ENCODE assay signal across 10 cellular contexts in the genomic region with DNA sequence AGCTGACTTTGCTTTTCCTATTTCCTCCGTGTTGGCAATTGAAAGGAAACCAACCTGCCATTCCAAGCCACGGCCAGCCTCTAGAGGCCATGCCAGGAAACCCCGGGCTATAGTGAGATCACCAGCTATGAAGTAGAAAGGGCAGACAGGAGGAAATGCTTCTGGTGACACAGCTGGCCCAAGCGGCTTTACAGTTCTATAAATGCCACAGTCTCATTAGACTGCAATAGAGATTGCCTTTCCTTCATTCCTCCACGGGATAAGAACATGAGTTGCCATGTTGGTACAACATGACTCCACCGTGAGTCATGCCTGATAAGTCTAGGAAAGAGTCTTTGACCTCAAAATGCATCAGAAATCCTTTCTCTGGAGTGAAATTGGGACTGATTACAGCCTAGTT.
A peak's percentile ranks its signal among the peaks of the same experiment; 100 is the strongest.
DNase-seq lines count a peak whose midpoint lies in the region; ATAC-seq and TF ChIP-seq lines count a peak whose summit lies in the region.
"Had no signal": no experiment of that assay in that cellular context is flagged by ENCODE, and none has a peak within 500 bp of the region (broad histone marks: within the 10 kb centered on the region; RNA-seq: fewer than 3 reads in every experiment).

No MANE protein-coding gene starts in this region.

- intact Hi-C loops in PC-3 (cut with micrococcal nuclease), result no loop called here
- intact Hi-C loops in activated CD4-positive, alpha-beta memory T cell treated with anti-CD3 and anti-CD28 coated beads for 36 hours (cut with micrococcal nuclease), result no loop called here

- no peak for TF ChIP-seq CTCF in PC-3 (conservative IDR thresholded peaks at IDR 0.05; ENCODE audit: low read depth, low read length)

- no peaks in the 10 kb centered on the region for H4K20me1 ChIP-seq in PC-3 (ENCODE audit: low read length)

- H3K79me1 ChIP-seq in mesenchymal stem cell (replicated peaks; ENCODE audit: low read length, poor library complexity, severe bottlenecking), result no peaks in the 10 kb centered on the region

- no peaks in the 10 kb centered on the region for H3K27me3 Mint-ChIP-seq in activated CD4-positive, alpha-beta memory T cell treated with anti-CD3 and anti-CD28 coated beads for 36 hours

- no peak overlapping the region for H3K23ac ChIP-seq in mesenchymal stem cell (ENCODE audit: low read length in 2 of 2)

- H2BK5ac ChIP-seq in mesenchymal stem cell (ENCODE audit: low read depth, low read length, poor library complexity, severe bottlenecking), result no peak overlapping the region

- H2BK120ac ChIP-seq in mesenchymal stem cell (ENCODE audit: low read depth, low read length), result no peak overlapping the region

- no peaks in the 10 kb centered on the region for H3K9me3 ChIP-seq in PC-3 (ENCODE audit: low read length)
- no peaks in the 10 kb centered on the region for H3K9me3 ChIP-seq in mesenchymal stem cell (ENCODE audit: control insufficient read depth, low read length)

- no peak overlapping the region for H3K4me3 Mint-ChIP-seq in activated CD4-positive, alpha-beta memory T cell treated with anti-CD3 and anti-CD28 coated beads for 36 hours
- H3K4me3 Mint-ChIP-seq: CD14-positive monocyte had no signal

- no peak overlapping the region for H3K27ac ChIP-seq in PC-3 (ENCODE audit: low read length)
- H3K27ac ChIP-seq in epithelial cell of prostate, result peak overlapping the region; percentile 40
- no peak overlapping the region for H3K27ac ChIP-seq in mesenchymal stem cell (ENCODE audit: low read length, poor library complexity, severe bottlenecking)

- no peak overlapping the region for H2AK5ac ChIP-seq in mesenchymal stem cell (ENCODE audit: low read length, severe bottlenecking)

- peaks cover 8% of the 10 kb centered on the region for H3K9me3 Mint-ChIP-seq in activated CD4-positive, alpha-beta memory T cell treated with anti-CD3 and anti-CD28 coated beads for 36 hours

- peaks cover 11% of the 10 kb centered on the region; the same call in 1 of the 2 replicates for H3K4me1 ChIP-seq in PC-3 (ENCODE audit: insufficient read depth, low read length)
- H3K4me1 ChIP-seq in mesenchymal stem cell (ENCODE audit: control insufficient read depth, insufficient read depth, low read depth, low read length), result no peaks in the 10 kb centered on the region

- no peaks in the 10 kb centered on the region for H3K79me2 ChIP-seq in PC-3 (ENCODE audit: low read length)

- CTCF ChIA-PET in PC-3 (lab: Charles Lee), result no interaction called here
- CTCF ChIA-PET in activated CD4-positive, alpha-beta memory T cell treated with anti-CD3 and anti-CD28 coated beads for 36 hours (lab: Charles Lee), result no interaction called here

- no peak overlapping the region for H3K14ac ChIP-seq in mesenchymal stem cell (ENCODE audit: low read length in 2 of 2)

- no peak overlapping the region for H2AFZ ChIP-seq in PC-3 (ENCODE audit: low read length)
- H2AFZ ChIP-seq in mesenchymal stem cell (ENCODE audit: low read depth, low read length), result no peak overlapping the region

- H4K91ac ChIP-seq in mesenchymal stem cell (ENCODE audit: low read length), result no peak overlapping the region

- H2BK12ac ChIP-seq in mesenchymal stem cell (ENCODE audit: low read length in 2 of 2), result no peak overlapping the region

- peak overlapping the region; percentile 23; the same call in 1 of the 2 replicates for H3K4me2 ChIP-seq in PC-3 (ENCODE audit: low read length)
- no peak overlapping the region for H3K4me2 ChIP-seq in mesenchymal stem cell (ENCODE audit: low read length, poor library complexity, severe bottlenecking)

- H2BK15ac ChIP-seq in mesenchymal stem cell (ENCODE audit: low read depth, poor library complexity, severe bottlenecking), result no peak overlapping the region

- H3K18ac ChIP-seq in mesenchymal stem cell (ENCODE audit: low read depth in 1 of 2, low read length in 2 of 2), result no peak overlapping the region

- 66% methylated on average over 6 of the region's 6 CpGs for WGBS in mesenchymal stem cell

- ATAC-seq in PC-3, result peak; percentile 42; the same call in 1 of the 2 replicates

- POLR2A ChIA-PET in PC-3 (lab: Charles Lee; ENCODE audit: unreplicated experiment), result interaction anchor here (0.7 kb wide), 1 partner anchor 729 kb away, joined by 5 read pairs; no protein-coding TSS in a partner anchor
- POLR2A ChIA-PET in activated CD4-positive, alpha-beta memory T cell treated with anti-CD3 and anti-CD28 coated beads for 36 hours (lab: Charles Lee), result no interaction called here

- H3K4me1 Mint-ChIP-seq in activated CD4-positive, alpha-beta memory T cell treated with anti-CD3 and anti-CD28 coated beads for 36 hours (ENCODE audit: low read depth), result no peaks in the 10 kb centered on the region
- H3K4me1 Mint-ChIP-seq: CD14-positive monocyte had no signal

- no peaks in the 10 kb centered on the region for H3K27me3 ChIP-seq in PC-3 (ENCODE audit: low read length)
- no peaks in the 10 kb centered on the region for H3K27me3 ChIP-seq in mesenchymal stem cell (ENCODE audit: control insufficient read depth in 1 of 2, insufficient read depth in 1 of 2, low read length in 2 of 2)

- H3F3A ChIP-seq in PC-3 (ENCODE audit: low read length, unreplicated experiment), result no peaks in the 10 kb centered on the region

- H3K9ac ChIP-seq in PC-3 (ENCODE audit: low read length) (no peak overlapping the region), mesenchymal stem cell (ENCODE audit: low read length) (no peak overlapping the region)

- H3K36me3 Mint-ChIP-seq in activated CD4-positive, alpha-beta memory T cell treated with anti-CD3 and anti-CD28 coated beads for 36 hours, result no peaks in the 10 kb centered on the region
- H3K36me3 Mint-ChIP-seq: CD14-positive monocyte had no signal

- no peak overlapping the region for H4K8ac ChIP-seq in mesenchymal stem cell (ENCODE audit: low read length)

- DNase-seq in Daoy (ENCODE audit: low read depth) (peak; percentile 90), PC-3 (peak; percentile 74), epithelial cell of prostate (ENCODE audit: low read depth, low spot score) (peak; percentile 16), non-pigmented ciliary epithelial cell (ENCODE audit: low read depth) (peak; percentile 46), HK-2 (ENCODE audit: unreplicated experiment) (no peak), NCI-H748 treated with DMSO at 0.1 percent for 48 hours (lab: John Stamatoyannopoulos, UW) (no peak), mesenchymal stem cell (no peak)
- no peak for DNase-seq in activated CD4-positive, alpha-beta memory T cell treated with anti-CD3 and anti-CD28 coated beads for 36 hours
- DNase-seq: NCI-H82 had no signal

- no TSS peak for BruUV-seq in PC-3 (replicated peaks; lab: Mats Ljungman, UMichigan)

- H3K36me3 ChIP-seq in PC-3 (ENCODE audit: low read depth, low read length) (no peaks in the 10 kb centered on the region), mesenchymal stem cell (ENCODE audit: control insufficient read depth in 1 of 2, insufficient read depth in 2 of 2, low read depth in 1 of 2, low read length in 2 of 2) (peaks cover 0 to 6% of the 10 kb centered on the region in 2 experiments)

- H3K4me3 ChIP-seq in PC-3 (ENCODE audit: low read length) (no peak overlapping the region), mesenchymal stem cell (ENCODE audit: insufficient read depth in 1 of 2, low read depth in 1 of 2, low read length in 2 of 2) (no peak overlapping the region)

- H3K9me2 ChIP-seq in PC-3 (replicated peaks; ENCODE audit: low read length), result no peaks in the 10 kb centered on the region

- no peak overlapping the region for H3K27ac Mint-ChIP-seq in activated CD4-positive, alpha-beta memory T cell treated with anti-CD3 and anti-CD28 coated beads for 36 hours
- H3K27ac Mint-ChIP-seq: CD14-positive monocyte had no signal

- H3K4ac ChIP-seq in mesenchymal stem cell (ENCODE audit: low read depth in 1 of 2, low read length in 2 of 2), result no peak overlapping the region

Comparison
In these comparisons a context has a peak if more than half of its experiments do, and no peak if none do; other contexts are left out.
1. DNase-seq: peak in Daoy (single experiment), PC-3 (single experiment), epithelial cell of prostate (single experiment) and non-pigmented ciliary epithelial cell (single experiment); none in HK-2 (single experiment), activated CD4-positive, alpha-beta memory T cell treated with anti-CD3 and anti-CD28 coated beads for 36 hours (single experiment), NCI-H748 treated with DMSO at 0.1 percent for 48 hours (single experiment) and mesenchymal stem cell (single experiment).